Comparison of ENCODE assay signal across 10 cellular contexts in genomic region chrX:110081740-110082139, GRCh38.
DNase-seq lines count a peak whose midpoint lies in the region; ATAC-seq and TF ChIP-seq lines count a peak whose summit lies in the region.
"Had no signal": no experiment of that assay in that cellular context is flagged by ENCODE, and none has a peak within 500 bp of the region (broad histone marks: within the 10 kb centered on the region; RNA-seq: fewer than 3 reads in every experiment).

No MANE protein-coding gene starts in this region.

- no peak for TF ChIP-seq CTCF in retinal pigment epithelial cell (conservative IDR thresholded peaks at IDR 0.05; ENCODE audit: low read depth, low read length)

- H3K4me3 ChIP-seq in retinal pigment epithelial cell (ENCODE audit: low read length), result no peak overlapping the region

- CTCF ChIA-PET in activated naive CD4-positive, alpha-beta T cell treated with anti-CD3 and anti-CD28 coated beads, Interleukin-2, amount 10 ng/mL, durations not matched to agents 7 days and 5 days (lab: Charles Lee), result no interaction called here

- no peak overlapping the region for H3K4me3 Mint-ChIP-seq in stimulated activated effector memory CD8-positive, alpha-beta T cell treated with anti-CD3 and anti-CD28 coated beads, Interleukin-12 subunit alpha, Interleukin-12 subunit beta, amount 100 ng/mL, for 72 hours
- H3K4me3 Mint-ChIP-seq in activated naive CD4-positive, alpha-beta T cell treated with anti-CD3 and anti-CD28 coated beads, Interleukin-2, amount 10 ng/mL, durations not matched to agents 7 days and 5 days, result no peak overlapping the region

- H3K27ac Mint-ChIP-seq in stimulated activated effector memory CD8-positive, alpha-beta T cell treated with anti-CD3 and anti-CD28 coated beads, Interleukin-12 subunit alpha, Interleukin-12 subunit beta, amount 100 ng/mL, for 72 hours, result no peak overlapping the region
- no peak overlapping the region for H3K27ac Mint-ChIP-seq in activated naive CD4-positive, alpha-beta T cell treated with anti-CD3 and anti-CD28 coated beads, Interleukin-2, amount 10 ng/mL, durations not matched to agents 7 days and 5 days

- no peaks in the 10 kb centered on the region for H3K9me3 Mint-ChIP-seq in stimulated activated effector memory CD8-positive, alpha-beta T cell treated with anti-CD3 and anti-CD28 coated beads, Interleukin-12 subunit alpha, Interleukin-12 subunit beta, amount 100 ng/mL, for 72 hours
- peaks cover under 1% of the 10 kb centered on the region for H3K9me3 Mint-ChIP-seq in activated naive CD4-positive, alpha-beta T cell treated with anti-CD3 and anti-CD28 coated beads, Interleukin-2, amount 10 ng/mL, durations not matched to agents 7 days and 5 days

- DNase-seq in H4 (ENCODE audit: low spot score), result peak; percentile 44
- peak; percentile 60 for DNase-seq in Right ventricle myocardium superior
- DNase-seq in retinal pigment epithelial cell (ENCODE audit: low read depth), result peak; percentile 4
- DNase-seq in stimulated activated effector memory CD8-positive, alpha-beta T cell treated with anti-CD3 and anti-CD28 coated beads, Interleukin-12 subunit alpha, Interleukin-12 subunit beta, amount 100 ng/mL, for 72 hours (ENCODE audit: low spot score in 2 of 2), result no peak
- DNase-seq in activated naive CD4-positive, alpha-beta T cell treated with anti-CD3 and anti-CD28 coated beads, Interleukin-2, amount 10 ng/mL, durations not matched to agents 7 days and 5 days, result no peak
- DNase-seq: aorta, NCI-H1417 had no signal

- H3K27me3 Mint-ChIP-seq in activated naive CD4-positive, alpha-beta T cell treated with anti-CD3 and anti-CD28 coated beads, Interleukin-2, amount 10 ng/mL, durations not matched to agents 7 days and 5 days, result no peaks in the 10 kb centered on the region

- peak overlapping the region; percentile 19 for H3K27ac ChIP-seq in angular gyrus (ENCODE audit: low read depth, low read length)

- no peaks in the 10 kb centered on the region for H3K36me3 Mint-ChIP-seq in stimulated activated effector memory CD8-positive, alpha-beta T cell treated with anti-CD3 and anti-CD28 coated beads, Interleukin-12 subunit alpha, Interleukin-12 subunit beta, amount 100 ng/mL, for 72 hours
- H3K36me3 Mint-ChIP-seq in activated naive CD4-positive, alpha-beta T cell treated with anti-CD3 and anti-CD28 coated beads, Interleukin-2, amount 10 ng/mL, durations not matched to agents 7 days and 5 days, result peaks cover 4% of the 10 kb centered on the region

- intact Hi-C loops in Right ventricle myocardium superior (cut with DNase I), result no loop called here

- ATAC-seq in Right ventricle myocardium superior (ENCODE audit: poor library complexity) (peak; percentile 92), HG02763 (IDR thresholded peaks at IDR 0.05; ENCODE audit: unreplicated experiment) (no peak), GM19351 (IDR thresholded peaks at IDR 0.05; ENCODE audit: unreplicated experiment) (no peak)
- no peak for ATAC-seq in stimulated activated effector memory CD8-positive, alpha-beta T cell treated with anti-CD3 and anti-CD28 coated beads, Interleukin-12 subunit alpha, Interleukin-12 subunit beta, amount 100 ng/mL, for 72 hours

- peaks cover 7% of the 10 kb centered on the region for H3K4me1 Mint-ChIP-seq in stimulated activated effector memory CD8-positive, alpha-beta T cell treated with anti-CD3 and anti-CD28 coated beads, Interleukin-12 subunit alpha, Interleukin-12 subunit beta, amount 100 ng/mL, for 72 hours
- H3K4me1 Mint-ChIP-seq in activated naive CD4-positive, alpha-beta T cell treated with anti-CD3 and anti-CD28 coated beads, Interleukin-2, amount 10 ng/mL, durations not matched to agents 7 days and 5 days, result no peaks in the 10 kb centered on the region

Comparison
In these comparisons a context has a peak if more than half of its experiments do, and no peak if none do; other contexts are left out.
1. DNase-seq: peak in H4 (single experiment), Right ventricle myocardium superior (single experiment) and retinal pigment epithelial cell (single experiment); none in stimulated activated effector memory CD8-positive, alpha-beta T cell treated with anti-CD3 and anti-CD28 coated beads, Interleukin-12 subunit alpha, Interleukin-12 subunit beta, amount 100 ng/mL, for 72 hours (0 of 2) and activated naive CD4-positive, alpha-beta T cell treated with anti-CD3 and anti-CD28 coated beads, Interleukin-2, amount 10 ng/mL, durations not matched to agents 7 days and 5 days (single experiment).